1 cellular context compared by ENCODE assay signal in the genomic region with DNA sequence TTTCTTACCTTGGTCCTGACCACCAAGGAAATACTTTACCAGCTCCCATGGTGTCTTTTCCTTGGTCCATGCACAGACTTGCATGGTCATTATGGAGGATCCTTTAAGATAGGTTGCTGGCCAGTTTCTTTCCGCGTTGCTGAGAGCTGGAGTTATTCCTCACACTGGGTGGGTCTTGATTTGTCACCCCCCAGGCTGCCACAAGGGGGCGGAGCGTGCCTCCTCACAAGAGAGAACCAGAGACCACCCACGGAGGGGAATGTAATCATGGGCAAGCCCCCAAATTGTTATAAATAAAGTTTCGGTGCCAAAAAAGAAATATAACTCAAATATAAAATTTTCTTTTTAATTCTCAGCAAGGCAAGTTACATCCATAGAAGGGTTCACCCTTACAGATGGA.
TF ChIP-seq lines count a peak whose summit lies in the region.

No MANE protein-coding gene starts in this region.

TF ChIP-seq in K562, 482 proteins besides CTCF, POLR2A, EP300 and RAD21 (continued from another document and continues in another):
- TF ChIP-seq, protein P1, sequence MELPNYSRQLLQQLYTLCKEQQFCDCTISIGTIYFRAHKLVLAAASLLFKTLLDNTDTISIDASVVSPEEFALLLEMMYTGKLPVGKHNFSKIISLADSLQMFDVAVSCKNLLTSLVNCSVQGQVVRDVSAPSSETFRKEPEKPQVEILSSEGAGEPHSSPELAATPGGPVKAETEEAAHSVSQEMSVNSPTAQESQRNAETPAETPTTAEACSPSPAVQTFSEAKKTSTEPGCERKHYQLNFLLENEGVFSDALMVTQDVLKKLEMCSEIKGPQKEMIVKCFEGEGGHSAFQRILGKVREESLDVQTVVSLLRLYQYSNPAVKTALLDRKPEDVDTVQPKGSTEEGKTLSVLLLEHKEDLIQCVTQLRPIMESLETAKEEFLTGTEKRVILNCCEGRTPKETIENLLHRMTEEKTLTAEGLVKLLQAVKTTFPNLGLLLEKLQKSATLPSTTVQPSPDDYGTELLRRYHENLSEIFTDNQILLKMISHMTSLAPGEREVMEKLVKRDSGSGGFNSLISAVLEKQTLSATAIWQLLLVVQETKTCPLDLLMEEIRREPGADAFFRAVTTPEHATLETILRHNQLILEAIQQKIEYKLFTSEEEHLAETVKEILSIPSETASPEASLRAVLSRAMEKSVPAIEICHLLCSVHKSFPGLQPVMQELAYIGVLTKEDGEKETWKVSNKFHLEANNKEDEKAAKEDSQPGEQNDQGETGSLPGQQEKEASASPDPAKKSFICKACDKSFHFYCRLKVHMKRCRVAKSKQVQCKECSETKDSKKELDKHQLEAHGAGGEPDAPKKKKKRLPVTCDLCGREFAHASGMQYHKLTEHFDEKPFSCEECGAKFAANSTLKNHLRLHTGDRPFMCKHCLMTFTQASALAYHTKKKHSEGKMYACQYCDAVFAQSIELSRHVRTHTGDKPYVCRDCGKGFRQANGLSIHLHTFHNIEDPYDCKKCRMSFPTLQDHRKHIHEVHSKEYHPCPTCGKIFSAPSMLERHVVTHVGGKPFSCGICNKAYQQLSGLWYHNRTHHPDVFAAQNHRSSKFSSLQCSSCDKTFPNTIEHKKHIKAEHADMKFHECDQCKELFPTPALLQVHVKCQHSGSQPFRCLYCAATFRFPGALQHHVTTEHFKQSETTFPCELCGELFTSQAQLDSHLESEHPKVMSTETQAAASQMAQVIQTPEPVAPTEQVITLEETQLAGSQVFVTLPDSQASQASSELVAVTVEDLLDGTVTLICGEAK (IDR thresholded peaks at IDR 0.05) = 0 out of 2 replicates have a peak, but pooled peaks have one; percentile 24
- TF ChIP-seq, protein P1 (CRISPR knock-in tag; IDR thresholded peaks at IDR 0.05) = no peak
- TF ChIP-seq ZNF507 (tag; conservative IDR thresholded peaks at IDR 0.05) (no peak), ELF2 (CRISPR knock-in tag; IDR thresholded peaks at IDR 0.05) (no peak), NCOA6 (IDR thresholded peaks at IDR 0.05) (no peak), NCOA4 (IDR thresholded peaks at IDR 0.05; ENCODE audit: partially characterized antibody) (no peak), CBX5 (IDR thresholded peaks at IDR 0.05; ENCODE audit: borderline replicate concordance, low read depth) (0 out of 2 replicates have a peak, but pooled peaks have one; percentile 20), MAFF (IDR thresholded peaks at IDR 0.05; ENCODE audit: low read length) (no peak), IRF2 (CRISPR knock-in tag; IDR thresholded peaks at IDR 0.05) (no peak), CC2D1A (IDR thresholded peaks at IDR 0.05) (peak; percentile 56; the same call in 1 of the 2 replicates), HNRNPL (IDR thresholded peaks at IDR 0.05; ENCODE audit: low read depth, low read length) (no peak), NFIX (CRISPR knock-in tag; IDR thresholded peaks at IDR 0.05; ENCODE audit: low read depth) (no peak), CBFA2T3 (IDR thresholded peaks at IDR 0.05) (no peak), SMC3 (conservative IDR thresholded peaks at IDR 0.05; ENCODE audit: insufficient read depth, low read depth, low read length) (peak; percentile 57), ZBTB49 (CRISPR knock-in tag; IDR thresholded peaks at IDR 0.05; ENCODE audit: borderline replicate concordance) (no peak), PHF21A (IDR thresholded peaks at IDR 0.05; ENCODE audit: borderline replicate concordance, low read depth) (no peak), RFX1 (IDR thresholded peaks at IDR 0.05) (no peak), ASH1L (IDR thresholded peaks at IDR 0.05; ENCODE audit: borderline replicate concordance, low read depth, partially characterized antibody) (no peak), ZNF76 (CRISPR knock-in tag; IDR thresholded peaks at IDR 0.05; ENCODE audit: borderline replicate concordance) (no peak), ZNF655 (CRISPR knock-in tag; IDR thresholded peaks at IDR 0.05) (no peak), PHF8 (IDR thresholded peaks at IDR 0.05; ENCODE audit: borderline replicate concordance, low read length) (no peak), KDM4B (IDR thresholded peaks at IDR 0.05; ENCODE audit: borderline replicate concordance in 2 of 2, low read depth in 1 of 2) (no peak), NR3C1 (CRISPR knock-in tag; IDR thresholded peaks at IDR 0.05) (no peak), MNT (conservative IDR thresholded peaks at IDR 0.05) (no peak), NUFIP1 (IDR thresholded peaks at IDR 0.05; ENCODE audit: partially characterized antibody) (no peak), SUPT5H (IDR thresholded peaks at IDR 0.05) (no peak), NCOA2 (IDR thresholded peaks at IDR 0.05; ENCODE audit: partially characterized antibody in 2 of 2) (no peak), ZNF551 (CRISPR knock-in tag; IDR thresholded peaks at IDR 0.05) (no peak), NEUROD1 (IDR thresholded peaks at IDR 0.05; ENCODE audit: borderline replicate concordance, low read depth, low read length, partially characterized antibody) (peak; percentile 45), ZNF75A (CRISPR knock-in tag; IDR thresholded peaks at IDR 0.05) (no peak)
- TF ChIP-seq, protein P2, sequence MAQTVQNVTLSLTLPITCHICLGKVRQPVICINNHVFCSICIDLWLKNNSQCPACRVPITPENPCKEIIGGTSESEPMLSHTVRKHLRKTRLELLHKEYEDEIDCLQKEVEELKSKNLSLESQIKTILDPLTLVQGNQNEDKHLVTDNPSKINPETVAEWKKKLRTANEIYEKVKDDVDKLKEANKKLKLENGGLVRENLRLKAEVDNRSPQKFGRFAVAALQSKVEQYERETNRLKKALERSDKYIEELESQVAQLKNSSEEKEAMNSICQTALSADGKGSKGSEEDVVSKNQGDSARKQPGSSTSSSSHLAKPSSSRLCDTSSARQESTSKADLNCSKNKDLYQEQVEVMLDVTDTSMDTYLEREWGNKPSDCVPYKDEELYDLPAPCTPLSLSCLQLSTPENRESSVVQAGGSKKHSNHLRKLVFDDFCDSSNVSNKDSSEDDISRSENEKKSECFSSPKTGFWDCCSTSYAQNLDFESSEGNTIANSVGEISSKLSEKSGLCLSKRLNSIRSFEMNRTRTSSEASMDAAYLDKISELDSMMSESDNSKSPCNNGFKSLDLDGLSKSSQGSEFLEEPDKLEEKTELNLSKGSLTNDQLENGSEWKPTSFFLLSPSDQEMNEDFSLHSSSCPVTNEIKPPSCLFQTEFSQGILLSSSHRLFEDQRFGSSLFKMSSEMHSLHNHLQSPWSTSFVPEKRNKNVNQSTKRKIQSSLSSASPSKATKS (CRISPR knock-in tag; IDR thresholded peaks at IDR 0.05) = no peak
- TF ChIP-seq, protein P3, sequence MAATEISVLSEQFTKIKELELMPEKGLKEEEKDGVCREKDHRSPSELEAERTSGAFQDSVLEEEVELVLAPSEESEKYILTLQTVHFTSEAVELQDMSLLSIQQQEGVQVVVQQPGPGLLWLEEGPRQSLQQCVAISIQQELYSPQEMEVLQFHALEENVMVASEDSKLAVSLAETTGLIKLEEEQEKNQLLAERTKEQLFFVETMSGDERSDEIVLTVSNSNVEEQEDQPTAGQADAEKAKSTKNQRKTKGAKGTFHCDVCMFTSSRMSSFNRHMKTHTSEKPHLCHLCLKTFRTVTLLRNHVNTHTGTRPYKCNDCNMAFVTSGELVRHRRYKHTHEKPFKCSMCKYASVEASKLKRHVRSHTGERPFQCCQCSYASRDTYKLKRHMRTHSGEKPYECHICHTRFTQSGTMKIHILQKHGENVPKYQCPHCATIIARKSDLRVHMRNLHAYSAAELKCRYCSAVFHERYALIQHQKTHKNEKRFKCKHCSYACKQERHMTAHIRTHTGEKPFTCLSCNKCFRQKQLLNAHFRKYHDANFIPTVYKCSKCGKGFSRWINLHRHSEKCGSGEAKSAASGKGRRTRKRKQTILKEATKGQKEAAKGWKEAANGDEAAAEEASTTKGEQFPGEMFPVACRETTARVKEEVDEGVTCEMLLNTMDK (IDR thresholded peaks at IDR 0.05; ENCODE audit: borderline replicate concordance, insufficient read depth, low read depth, low read length, poor library complexity, severe bottlenecking) = no peak
- TF ChIP-seq, protein P4, sequence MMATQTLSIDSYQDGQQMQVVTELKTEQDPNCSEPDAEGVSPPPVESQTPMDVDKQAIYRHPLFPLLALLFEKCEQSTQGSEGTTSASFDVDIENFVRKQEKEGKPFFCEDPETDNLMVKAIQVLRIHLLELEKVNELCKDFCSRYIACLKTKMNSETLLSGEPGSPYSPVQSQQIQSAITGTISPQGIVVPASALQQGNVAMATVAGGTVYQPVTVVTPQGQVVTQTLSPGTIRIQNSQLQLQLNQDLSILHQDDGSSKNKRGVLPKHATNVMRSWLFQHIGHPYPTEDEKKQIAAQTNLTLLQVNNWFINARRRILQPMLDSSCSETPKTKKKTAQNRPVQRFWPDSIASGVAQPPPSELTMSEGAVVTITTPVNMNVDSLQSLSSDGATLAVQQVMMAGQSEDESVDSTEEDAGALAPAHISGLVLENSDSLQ (IDR thresholded peaks at IDR 0.05) = no peak
- TF ChIP-seq, protein P5, sequence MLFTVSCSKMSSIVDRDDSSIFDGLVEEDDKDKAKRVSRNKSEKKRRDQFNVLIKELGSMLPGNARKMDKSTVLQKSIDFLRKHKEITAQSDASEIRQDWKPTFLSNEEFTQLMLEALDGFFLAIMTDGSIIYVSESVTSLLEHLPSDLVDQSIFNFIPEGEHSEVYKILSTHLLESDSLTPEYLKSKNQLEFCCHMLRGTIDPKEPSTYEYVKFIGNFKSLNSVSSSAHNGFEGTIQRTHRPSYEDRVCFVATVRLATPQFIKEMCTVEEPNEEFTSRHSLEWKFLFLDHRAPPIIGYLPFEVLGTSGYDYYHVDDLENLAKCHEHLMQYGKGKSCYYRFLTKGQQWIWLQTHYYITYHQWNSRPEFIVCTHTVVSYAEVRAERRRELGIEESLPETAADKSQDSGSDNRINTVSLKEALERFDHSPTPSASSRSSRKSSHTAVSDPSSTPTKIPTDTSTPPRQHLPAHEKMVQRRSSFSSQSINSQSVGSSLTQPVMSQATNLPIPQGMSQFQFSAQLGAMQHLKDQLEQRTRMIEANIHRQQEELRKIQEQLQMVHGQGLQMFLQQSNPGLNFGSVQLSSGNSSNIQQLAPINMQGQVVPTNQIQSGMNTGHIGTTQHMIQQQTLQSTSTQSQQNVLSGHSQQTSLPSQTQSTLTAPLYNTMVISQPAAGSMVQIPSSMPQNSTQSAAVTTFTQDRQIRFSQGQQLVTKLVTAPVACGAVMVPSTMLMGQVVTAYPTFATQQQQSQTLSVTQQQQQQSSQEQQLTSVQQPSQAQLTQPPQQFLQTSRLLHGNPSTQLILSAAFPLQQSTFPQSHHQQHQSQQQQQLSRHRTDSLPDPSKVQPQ (CRISPR knock-in tag; IDR thresholded peaks at IDR 0.05; ENCODE audit: borderline replicate concordance) = no peak
